Comparison of ENCODE assay signal across 8 cellular contexts in the genomic region with DNA sequence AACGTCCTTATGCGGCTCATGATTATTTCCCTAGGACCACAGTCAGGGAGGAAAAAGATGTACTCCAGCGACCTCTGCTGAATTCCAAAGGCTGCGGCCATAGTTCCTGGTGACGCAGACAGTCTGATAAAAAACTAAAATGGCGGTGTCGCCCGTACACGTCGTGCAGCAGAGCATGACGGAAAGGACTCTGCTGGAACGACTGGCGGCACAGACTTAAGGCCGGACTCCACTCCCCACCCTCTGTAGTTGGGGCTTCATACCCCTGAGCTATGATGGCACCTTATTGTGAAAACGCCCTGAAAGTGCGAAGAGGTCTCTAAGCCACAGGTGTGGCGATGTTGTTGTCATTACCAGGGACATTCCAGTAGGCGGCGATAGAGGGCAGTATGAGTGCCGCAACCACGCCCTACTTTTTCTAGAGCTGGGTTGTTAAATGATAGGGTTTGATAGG.
A peak's percentile ranks its signal among the peaks of the same experiment; 100 is the strongest.
DNase-seq lines count a peak whose midpoint lies in the region; ATAC-seq and TF ChIP-seq lines count a peak whose summit lies in the region.

No MANE protein-coding gene starts in this region.

- WGBS in psoas muscle, 3 donors = 2 to 21% (median 2%) methylated on average over 21 of the region's 21 CpGs

- ATAC-seq in GM18870 (IDR thresholded peaks at IDR 0.05; ENCODE audit: unreplicated experiment) (peak; percentile 76), HG03442 (IDR thresholded peaks at IDR 0.05; ENCODE audit: unreplicated experiment) (peak; percentile 79), left ventricle myocardium superior (peak; percentile 68), psoas muscle (peak in 3 of 4 donors; percentile 30 to 68 (median 45)), HG03135 (IDR thresholded peaks at IDR 0.05; ENCODE audit: unreplicated experiment) (no peak)

- H3K36me3 ChIP-seq in SJCRH30 (no peaks in the 10 kb centered on the region), psoas muscle (ENCODE audit: insufficient read depth in 1 of 2, low read depth in 1 of 2) (no peaks in the 10 kb centered on the region)

- peak; percentile 71 for DNase-seq in AG10803 (ENCODE audit: low read depth)
- peak; percentile 19 to 57 for DNase-seq in SJCRH30
- peak; percentile 1 for DNase-seq in activated naive CD8-positive, alpha-beta T cell treated with anti-CD3 and anti-CD28 coated beads, Interleukin-2, amount 50 U/mL, for 16 hours (ENCODE audit: low read depth, low spot score)
- peak; percentile 30 for DNase-seq in left ventricle myocardium superior
- DNase-seq in psoas muscle = peak in 1 of 2 donors; percentile 18

- H3K4me3 ChIP-seq in AG10803 (ENCODE audit: low read length) (peak overlapping the region; percentile 75), SJCRH30 (no peak overlapping the region), psoas muscle (peak overlapping the region; percentile 56)

- H3K27ac ChIP-seq in SJCRH30 (no peak overlapping the region), psoas muscle (no peak overlapping the region)

- H3K9me3 ChIP-seq in SJCRH30 (replicated peaks) (no peaks in the 10 kb centered on the region), psoas muscle (no peaks in the 10 kb centered on the region)

- H3K4me1 ChIP-seq in SJCRH30 = no peaks in the 10 kb centered on the region
- H3K4me1 ChIP-seq in psoas muscle = no peaks in the 10 kb centered on the region

- no peaks in the 10 kb centered on the region for H3K27me3 ChIP-seq in SJCRH30
- H3K27me3 ChIP-seq in psoas muscle (ENCODE audit: insufficient read depth in 3 of 3, low read length in 2 of 3) = peaks cover 0 to 3% (median 0%) of the 10 kb centered on the region in 3 donors

- intact Hi-C loops in left ventricle myocardium superior (cut with micrococcal nuclease) = no loop called here
- intact Hi-C loops in psoas muscle (cut with DNase I) = no loop called here

- peak; percentile 65 for TF ChIP-seq CTCF in AG10803 (conservative IDR thresholded peaks at IDR 0.05; ENCODE audit: low read length)
- peak; percentile 42 for TF ChIP-seq CTCF in psoas muscle (IDR thresholded peaks at IDR 0.05)
